ENCODE assay signal across 12 cellular contexts in the genomic region with DNA sequence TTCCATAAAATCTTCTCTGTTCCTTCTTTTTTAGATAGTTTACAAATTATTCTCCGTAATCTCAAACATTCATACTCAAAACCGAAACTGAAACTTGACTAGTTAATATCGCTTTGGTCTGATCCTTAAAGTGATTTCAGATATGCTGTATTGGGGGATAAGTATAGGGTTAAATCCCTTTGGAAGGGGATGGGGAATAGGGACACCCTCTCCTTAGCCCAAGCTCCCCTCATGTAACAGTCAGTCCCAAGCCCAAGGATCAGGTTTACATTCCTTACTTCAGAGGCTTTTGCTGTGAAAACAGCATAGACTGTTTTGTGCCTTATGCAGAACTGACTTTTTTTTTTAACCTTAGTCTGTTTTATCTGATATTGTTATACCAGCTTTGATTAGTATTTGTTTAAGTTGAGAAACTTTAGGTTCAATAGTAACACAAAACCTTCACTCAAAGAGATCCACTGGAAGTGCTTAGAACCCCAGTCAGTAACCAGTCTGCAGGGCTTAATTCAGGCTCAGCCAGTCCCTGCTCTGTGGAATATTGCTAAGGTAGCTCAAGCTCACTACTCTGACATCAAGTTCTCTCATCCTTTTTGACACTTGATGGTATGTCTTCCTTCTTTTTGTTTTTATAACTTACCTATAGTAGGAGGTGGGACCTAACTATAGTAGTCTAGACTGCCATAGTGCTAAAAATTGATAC. TPM values are rescaled to one million over a fixed set of nuclear protein-coding genes. Genes with fewer than 3 reads are reported as not detected.
DNase-seq lines count a peak whose midpoint lies in the region; ATAC-seq and TF ChIP-seq lines count a peak whose summit lies in the region.
"Had no signal": no experiment of that assay in that cellular context is flagged by ENCODE, and none has a peak within 500 bp of the region (broad histone marks: within the 10 kb centered on the region; RNA-seq: fewer than 3 reads in every experiment).

No MANE protein-coding gene starts in this region.

- DNase-seq in right cardiac atrium (no peak), right atrium auricular region (ENCODE audit: low spot score) (no peak), gastrocnemius medialis (no peak), mesothelial cell of epicardium (ENCODE audit: low spot score in 2 of 2, unreplicated experiment in 2 of 2) (no peak), nucleus accumbens (lab: John Stamatoyannopoulos, UW) (no peak), vagina (ENCODE audit: extremely low spot score in 2 of 2) (no peak)
- DNase-seq: activated CD4-positive, CD25-positive, alpha-beta regulatory T cell treated with anti-CD3 and anti-CD28 coated beads, Interleukin-2, amount 50 U/mL, for 72 hours; C1 segment of cervical spinal cord had no signal

- intact Hi-C loops in right cardiac atrium (cut with DNase I): no loop called here
- intact Hi-C loops in gastrocnemius medialis (cut with DNase I; ENCODE audit: low total_unique reads): no loop called here
- intact Hi-C loops in vagina (cut with DNase I): no loop called here

- H3K27ac Mint-ChIP-seq in activated naive CD8-positive, alpha-beta T cell: no peak overlapping the region
- H3K27ac Mint-ChIP-seq in mesothelial cell of epicardium: no peak overlapping the region

- no peaks in the 10 kb centered on the region for H3K27me3 Mint-ChIP-seq in activated naive CD8-positive, alpha-beta T cell
- H3K27me3 Mint-ChIP-seq in mesothelial cell of epicardium (ENCODE audit: low read depth): no peaks in the 10 kb centered on the region

- H3K9me3 ChIP-seq in right cardiac atrium (ENCODE audit: control insufficient read depth, low read length) (no peaks in the 10 kb centered on the region), right atrium auricular region (no peaks in the 10 kb centered on the region), mucosa of rectum (ENCODE audit: control insufficient read depth in 2 of 2, low read length in 2 of 2) (no peaks in the 10 kb centered on the region), gastrocnemius medialis (no peaks in the 10 kb centered on the region), vagina (no peaks in the 10 kb centered on the region)

- TF ChIP-seq POLR2A in gastrocnemius medialis (IDR thresholded peaks at IDR 0.05) (no peak), vagina (IDR thresholded peaks at IDR 0.05) (no peak)

- peaks cover 1% of the 10 kb centered on the region for H3K4me1 ChIP-seq in right cardiac atrium (ENCODE audit: control insufficient read depth, insufficient read depth, low read length)
- no peaks in the 10 kb centered on the region for H3K4me1 ChIP-seq in right atrium auricular region
- no peaks in the 10 kb centered on the region for H3K4me1 ChIP-seq in mucosa of rectum (ENCODE audit: control insufficient read depth in 2 of 2, insufficient read depth in 2 of 2, low read length in 2 of 2)
- no peaks in the 10 kb centered on the region for H3K4me1 ChIP-seq in gastrocnemius medialis
- no peaks in the 10 kb centered on the region for H3K4me1 ChIP-seq in vagina

- in situ Hi-C loops in gastrocnemius medialis (cut with MboI; ENCODE audit: low sequenced_read_pairs in 4 of 4): no loop called here

- H3K4me1 Mint-ChIP-seq in activated naive CD8-positive, alpha-beta T cell (ENCODE audit: low read depth): peaks cover 39% of the 10 kb centered on the region
- no peaks in the 10 kb centered on the region for H3K4me1 Mint-ChIP-seq in mesothelial cell of epicardium

- TF ChIP-seq CTCF in right atrium auricular region (IDR thresholded peaks at IDR 0.05): no peak
- TF ChIP-seq CTCF in gastrocnemius medialis (IDR thresholded peaks at IDR 0.05 in 4 of 5, conservative IDR thresholded peaks at IDR 0.05 in 1 of 5): no peak
- no peak for TF ChIP-seq CTCF in mesothelial cell of epicardium (IDR thresholded peaks at IDR 0.05; ENCODE audit: unreplicated experiment)
- TF ChIP-seq CTCF in vagina (IDR thresholded peaks at IDR 0.05): no peak

- H3K27me3 ChIP-seq in right cardiac atrium (ENCODE audit: control insufficient read depth, insufficient read depth) (no peaks in the 10 kb centered on the region), right atrium auricular region (no peaks in the 10 kb centered on the region), mucosa of rectum (ENCODE audit: control insufficient read depth in 2 of 2, insufficient read depth in 2 of 2, low read length in 2 of 2) (no peaks in the 10 kb centered on the region), gastrocnemius medialis (no peaks in the 10 kb centered on the region), vagina (no peaks in the 10 kb centered on the region)

- H3K9ac ChIP-seq in mucosa of rectum (ENCODE audit: low read depth in 1 of 2, low read length in 2 of 2): peak overlapping the region in 1 of 2 donors; percentile 16

- peak overlapping the region; percentile 32 for H3K4me3 ChIP-seq in right cardiac atrium (ENCODE audit: low read length)
- no peak overlapping the region for H3K4me3 ChIP-seq in right atrium auricular region
- peak overlapping the region; percentile 45 to 68 for H3K4me3 ChIP-seq in mucosa of rectum (ENCODE audit: low read length in 2 of 2)
- peak overlapping the region in 2 of 4 donors; percentile 18 for H3K4me3 ChIP-seq in gastrocnemius medialis
- H3K4me3 ChIP-seq in vagina: peak overlapping the region in 1 of 2 donors; percentile 15
- H3K4me3 ChIP-seq: lung, smooth muscle cell had no signal

- H3K36me3 Mint-ChIP-seq in activated naive CD8-positive, alpha-beta T cell: peaks cover 37% of the 10 kb centered on the region
- H3K36me3 Mint-ChIP-seq in mesothelial cell of epicardium: peaks cover 40% of the 10 kb centered on the region

- ATAC-seq in right cardiac atrium: no peak
- no peak for ATAC-seq in gastrocnemius medialis

- H3K4me3 Mint-ChIP-seq in activated naive CD8-positive, alpha-beta T cell: peak overlapping the region; percentile 84
- H3K4me3 Mint-ChIP-seq in mesothelial cell of epicardium: no peak overlapping the region

- peaks cover 48% of the 10 kb centered on the region for H3K36me3 ChIP-seq in right atrium auricular region
- H3K36me3 ChIP-seq in mucosa of rectum (ENCODE audit: control insufficient read depth in 2 of 2, insufficient read depth in 2 of 2, low read length in 2 of 2): peaks cover 22 to 39% of the 10 kb centered on the region in 2 donors
- peaks cover 0 to 62% of the 10 kb centered on the region in 2 donors for H3K36me3 ChIP-seq in gastrocnemius medialis
- H3K36me3 ChIP-seq in vagina: peaks cover 0 to 40% of the 10 kb centered on the region in 2 donors

- no peaks in the 10 kb centered on the region for H3K9me3 Mint-ChIP-seq in activated naive CD8-positive, alpha-beta T cell (ENCODE audit: low read depth)
- no peaks in the 10 kb centered on the region for H3K9me3 Mint-ChIP-seq in mesothelial cell of epicardium

- 76% methylated on average over 3 of the region's 3 CpGs for whole genome bisulfite sequencing in right cardiac atrium

- H3K27ac ChIP-seq in right cardiac atrium (ENCODE audit: low read length) (no peak overlapping the region), right atrium auricular region (no peak overlapping the region), mucosa of rectum (ENCODE audit: low read depth in 2 of 2, low read length in 2 of 2) (no peak overlapping the region), gastrocnemius medialis (peak overlapping the region in 1 of 4 donors; percentile 14), vagina (no peak overlapping the region)

RNA-seq across cellular contexts. Expression of a gene that starts 10.5 kb away (rescaled TPM):
- total RNA-seq in right cardiac atrium (10 to 100 TPM in 1 of 4 donors, 1 to 10 TPM in 3; 5.6 to 10.9 (median 9.0) TPM), right atrium auricular region (1 to 10 TPM; 3.5 to 4.6 TPM), gastrocnemius medialis (1 to 10 TPM in 3 of 4 donors, under 1 TPM in 1; 1.00 to 8.6 (median 3.9) TPM), mesothelial cell of epicardium (9.2 to 11.7 TPM (median 10.4 TPM) in 3 replicates), vagina (6.9 TPM)
- polyA plus RNA-seq in right cardiac atrium: 5.9 TPM

RNA-seq across cellular contexts. Expression of a gene that starts 38.1 kb away (rescaled TPM):
- total RNA-seq in right cardiac atrium: not detected
- polyA plus RNA-seq in right cardiac atrium: not detected
- total RNA-seq in right atrium auricular region: not detected
- not detected for total RNA-seq in gastrocnemius medialis
- 0.18 TPM in 1 of 3 replicates, not detected in the others for total RNA-seq in mesothelial cell of epicardium
- not detected for total RNA-seq in vagina
- total RNA-seq: lung, smooth muscle cell had no signal
- polyA plus RNA-seq: smooth muscle cell had no signal

Comparison
In these comparisons a context has a peak if more than half of its experiments do, and no peak if none do; other contexts are left out.
1. H3K4me3 ChIP-seq: peak in right cardiac atrium (single experiment) and mucosa of rectum (2 of 2); none in right atrium auricular region (0 of 2).